ENCODE assay signal across 30 cellular contexts in the genomic region with DNA sequence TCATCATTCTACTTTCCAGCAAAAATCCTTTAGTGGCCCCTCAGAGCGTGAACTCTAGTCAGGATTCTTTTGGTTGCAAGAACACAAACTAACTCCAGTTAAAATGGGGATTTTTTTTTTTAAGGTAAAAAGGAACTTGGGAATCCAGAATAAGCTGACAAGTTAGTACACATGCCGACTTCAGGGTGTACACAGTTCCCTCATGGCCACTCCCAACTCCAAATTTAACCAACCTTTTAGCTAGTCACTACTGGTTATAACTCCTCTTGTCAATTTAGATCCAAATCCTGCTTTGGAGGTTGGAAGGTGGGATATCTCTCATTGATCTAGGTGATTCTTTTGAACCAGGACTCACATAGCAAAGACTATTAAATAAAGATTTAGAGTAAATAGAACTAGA.
"Had no signal": no experiment of that assay in that cellular context is flagged by ENCODE, and none has a peak within 500 bp of the region (broad histone marks: within the 10 kb centered on the region; RNA-seq: fewer than 3 reads in every experiment).

No MANE protein-coding gene starts in this region.

- H3K4me3 ChIP-seq: cardiac muscle cell, colonic mucosa, dorsolateral prefrontal cortex, esophagus muscularis mucosa had no signal

- H3K27ac Mint-ChIP-seq: activated B cell treated with CpG ODN at 0.5 μM for 24 hours; activated CD8-positive, alpha-beta T cell treated with anti-CD3 and anti-CD28 coated beads for 36 hours; activated naive CD8-positive, alpha-beta T cell; activated T-helper 17 cell treated with anti-CD3 and anti-CD28 coated beads, Interleukin-2, amount 50 U/mL, for 72 hours; dendritic cell treated with granulocyte-macrophage colony-stimulating factor and Interleukin-4, amounts not matched to agents 40 ng/mL and 50 ng/mL, for 4 days; effector memory CD8-positive, alpha-beta T cell; T-helper 17 cell; T-helper 2 cell treated with Interferon-gamma antibody and Interleukin-4, amounts not matched to agents 5 μg/mL and 100 μg/mL, for 36 hours had no signal

- H3K4me1 ChIP-seq: colonic mucosa had no signal

- H3K9me3 Mint-ChIP-seq: activated B cell treated with CpG ODN at 0.5 μM for 24 hours; activated CD8-positive, alpha-beta T cell treated with anti-CD3 and anti-CD28 coated beads for 36 hours; activated T-cell treated with anti-CD3 and anti-CD28 coated beads, Interleukin-2, amount 50 U/mL, for 4 hours; activated T-helper 17 cell treated with anti-CD3 and anti-CD28 coated beads, Interleukin-2, amount 50 U/mL, for 72 hours; dendritic cell treated with granulocyte-macrophage colony-stimulating factor and Interleukin-4, amounts not matched to agents 40 ng/mL and 50 ng/mL, for 4 days; effector memory CD8-positive, alpha-beta T cell; T-helper 2 cell treated with Interferon-gamma antibody and Interleukin-4, amounts not matched to agents 5 μg/mL and 100 μg/mL, for 36 hours had no signal

- H3K27me3 Mint-ChIP-seq: activated CD8-positive, alpha-beta T cell treated with anti-CD3 and anti-CD28 coated beads for 36 hours; activated naive CD8-positive, alpha-beta T cell; activated T-helper 17 cell treated with anti-CD3 and anti-CD28 coated beads, Interleukin-2, amount 50 U/mL, for 72 hours; dendritic cell treated with granulocyte-macrophage colony-stimulating factor and Interleukin-4, amounts not matched to agents 40 ng/mL and 50 ng/mL, for 4 days; effector memory CD8-positive, alpha-beta T cell; T-helper 17 cell had no signal

- H3K36me3 ChIP-seq: brain microvascular endothelial cell, cardiac muscle cell, colonic mucosa, esophagus muscularis mucosa, WERI-Rb-1 had no signal

- H3K27ac ChIP-seq: brain microvascular endothelial cell, cardiac muscle cell, colonic mucosa, dorsolateral prefrontal cortex, esophagus muscularis mucosa, WERI-Rb-1 had no signal

- H3K9me3 ChIP-seq: colonic mucosa, esophagus muscularis mucosa had no signal

- H3K4me3 Mint-ChIP-seq: activated B cell treated with CpG ODN at 0.5 μM for 24 hours; activated CD8-positive, alpha-beta T cell treated with anti-CD3 and anti-CD28 coated beads for 36 hours; activated naive CD8-positive, alpha-beta T cell; activated T-cell treated with anti-CD3 and anti-CD28 coated beads, Interleukin-2, amount 50 U/mL, for 4 hours; activated T-helper 17 cell treated with anti-CD3 and anti-CD28 coated beads, Interleukin-2, amount 50 U/mL, for 72 hours; dendritic cell treated with granulocyte-macrophage colony-stimulating factor and Interleukin-4, amounts not matched to agents 40 ng/mL and 50 ng/mL, for 4 days; effector memory CD8-positive, alpha-beta T cell; T-helper 17 cell; T-helper 2 cell treated with Interferon-gamma antibody and Interleukin-4, amounts not matched to agents 5 μg/mL and 100 μg/mL, for 36 hours had no signal

- ATAC-seq: activated CD4-positive, CD25-positive, alpha-beta regulatory T cell treated with anti-CD3 and anti-CD28 coated beads, Interleukin-2, amount 50 U/mL, for 24 hours; activated T-cell treated with anti-CD3 and anti-CD28 coated beads, Interleukin-2, amount 50 U/mL, for 4 hours; activated T-helper 17 cell treated with anti-CD3 and anti-CD28 coated beads, Interleukin-2, amount 50 U/mL, for 72 hours; T-helper 17 cell had no signal

- H3K36me3 Mint-ChIP-seq: activated naive CD8-positive, alpha-beta T cell had no signal

- H3K27me3 ChIP-seq: brain microvascular endothelial cell, cardiac muscle cell, colonic mucosa, dorsolateral prefrontal cortex, esophagus muscularis mucosa had no signal

- DNase-seq: activated B cell treated with CpG ODN at 0.5 μM for 24 hours; activated CD4-positive, alpha-beta T cell treated with anti-CD3 and anti-CD28 coated beads for 48 hours; activated CD4-positive, alpha-beta T cell treated with anti-CD3 and anti-CD28 coated beads, Interleukin-2, amount 50 U/mL, for 1 hour; activated CD4-positive, alpha-beta T cell treated with anti-CD3 and anti-CD28 coated beads, Interleukin-2, amount 50 U/mL, for 48 hours; activated CD8-positive, alpha-beta memory T cell treated with anti-CD3 and anti-CD28 coated beads for 24 hours; activated effector memory CD4-positive, alpha-beta T cell treated with Interleukin-2 at 50 U/mL for 16 hours; activated gamma-delta T cell treated with Interleukin-2 at 50 U/mL for 16 hours; activated naive CD4-positive, alpha-beta T cell treated with anti-CD3 and anti-CD28 coated beads, Interleukin-2, amount 50 U/mL, for 16 hours; activated naive CD4-positive, alpha-beta T cell treated with Interleukin-2 at 50 U/mL for 16 hours; activated T-cell treated with anti-CD3 and anti-CD28 coated beads, Interleukin-2, amount 50 U/mL, for 4 hours; amniotic stem cell; anterior cingulate cortex; brain microvascular endothelial cell; cerebellar nuclear complex; colonic mucosa; dorsolateral prefrontal cortex; effector CD4-positive, alpha-beta T cell; effector memory CD8-positive, alpha-beta T cell; head of caudate nucleus; T-helper 17 cell; T1000; WERI-Rb-1 had no signal
